In genomic region chr11:67304511-67305113, GRCh38 we compare ENCODE assay signal across 8 cellular contexts. TPM values are rescaled to one million over a fixed set of nuclear protein-coding genes. Genes with fewer than 3 reads are reported as not detected.
DNase-seq lines count a peak whose midpoint lies in the region; ATAC-seq and TF ChIP-seq lines count a peak whose summit lies in the region.

No MANE protein-coding gene starts in this region.

- ATAC-seq in GM21360 (IDR thresholded peaks at IDR 0.05; ENCODE audit: unreplicated experiment) (no peak), HG03442 (IDR thresholded peaks at IDR 0.05; ENCODE audit: unreplicated experiment) (no peak)

- H3K36me3 ChIP-seq in PC-9 (ENCODE audit: low read depth) = peaks cover 8% of the 10 kb centered on the region

- no TSS peak for BruUV-seq in PC-9 (replicated peaks; lab: Mats Ljungman, UMichigan)

- H3K9me3 ChIP-seq in PC-9 (ENCODE audit: insufficient read depth, low read depth) = no peaks in the 10 kb centered on the region

- peak overlapping the region; percentile 92 for H3K27ac ChIP-seq in C4-2B
- no peak overlapping the region for H3K27ac ChIP-seq in PC-9

- no peaks in the 10 kb centered on the region for H3K9me2 ChIP-seq in PC-9 (ENCODE audit: insufficient read depth)

- peaks cover 20% of the 10 kb centered on the region for H3K4me1 Mint-ChIP-seq in osteocyte (ENCODE audit: unreplicated experiment)

- CTCF ChIA-PET in PC-9 (lab: Charles Lee) = interaction anchor here (0.5 to 0.6 kb wide), 2 partner anchors 84 to 268 kb away, joined by 3 to 5 read pairs; no protein-coding TSS in a partner anchor

- H3K36me3 Mint-ChIP-seq in osteocyte (ENCODE audit: unreplicated experiment) = no peaks in the 10 kb centered on the region

- peaks cover 27% of the 10 kb centered on the region for H3K79me2 ChIP-seq in PC-9 (ENCODE audit: low read depth)

- DNase-seq in PC-9 (no peak), epithelial cell of proximal tubule (ENCODE audit: low read depth) (no peak), osteocyte (ENCODE audit: extremely low spot score, unreplicated experiment) (no peak), AG08396 (ENCODE audit: low spot score) (no peak), NCI-H2196 (lab: John Stamatoyannopoulos, UW; ENCODE audit: unreplicated experiment) (no peak)

- H3K4me2 ChIP-seq in PC-9 = peak overlapping the region; percentile 97

- peak overlapping the region; percentile 29 for H3K4me3 Mint-ChIP-seq in osteocyte (ENCODE audit: unreplicated experiment)

- no peaks in the 10 kb centered on the region for H3K27me3 Mint-ChIP-seq in osteocyte (ENCODE audit: unreplicated experiment)

- intact Hi-C loops in PC-9 (cut with micrococcal nuclease; ENCODE audit: unreplicated experiment) = no loop called here

- peaks cover 32% of the 10 kb centered on the region for H3F3A ChIP-seq in PC-9 (ENCODE audit: insufficient read depth, low read depth)

- no peaks in the 10 kb centered on the region for H3K27me3 ChIP-seq in PC-9 (ENCODE audit: insufficient read depth, low read depth)

- POLR2A ChIA-PET in PC-9 (lab: Charles Lee; ENCODE audit: unreplicated experiment) = interaction anchor here (0.6 to 1.8 kb wide), 2 partner anchors 13 to 17 kb away, joined by 5 to 9 read pairs; no protein-coding TSS in a partner anchor

- peak overlapping the region; percentile 29 for H3K27ac Mint-ChIP-seq in osteocyte (ENCODE audit: unreplicated experiment)

- no peaks in the 10 kb centered on the region for H3K9me3 Mint-ChIP-seq in osteocyte (ENCODE audit: unreplicated experiment)

- H3K4me3 ChIP-seq in PC-9 (peak overlapping the region; percentile 90), epithelial cell of proximal tubule (ENCODE audit: low read depth, low read length) (peak overlapping the region; percentile 66)

- H2AFZ ChIP-seq in PC-9 = peak overlapping the region; percentile 71; the same call in 1 of the 2 replicates

- H4K20me1 ChIP-seq in PC-9 (ENCODE audit: insufficient read depth) = no peaks in the 10 kb centered on the region

- H3K4me1 ChIP-seq in PC-9 (replicated peaks; ENCODE audit: insufficient read depth) = peaks cover 29% of the 10 kb centered on the region

- no peak for TF ChIP-seq CTCF in C4-2B (conservative IDR thresholded peaks at IDR 0.05)
- no peak for TF ChIP-seq CTCF in PC-9 (conservative IDR thresholded peaks at IDR 0.05)
- no peak for TF ChIP-seq CTCF in epithelial cell of proximal tubule (conservative IDR thresholded peaks at IDR 0.05; ENCODE audit: low read depth, low read length)
- no peak for TF ChIP-seq CTCF in osteocyte (IDR thresholded peaks at IDR 0.05)

RNA-seq across cellular contexts. Expression of gene SSH3, which starts 1.3 kb away (rescaled TPM):
- total RNA-seq in PC-9 (2021) (97.8 and 124 TPM in 2 replicates), epithelial cell of proximal tubule (28.4 and 30.4 TPM in 2 replicates), osteocyte (28.5 and 28.6 TPM in 2 replicates)

RNA-seq across cellular contexts. Expression of gene ANKRD13D, which starts 15.5 kb away (rescaled TPM):
- 79.6 and 93.2 TPM in 2 replicates for total RNA-seq in PC-9 (2021)
- total RNA-seq in epithelial cell of proximal tubule = 31.6 and 32.3 TPM in 2 replicates
- total RNA-seq in osteocyte = 54.3 and 56.2 TPM in 2 replicates

RNA-seq across cellular contexts. Expression of gene GRK2, which starts 38.3 kb away (rescaled TPM):
- 76.7 and 102 TPM in 2 replicates for total RNA-seq in PC-9 (2021)
- total RNA-seq in epithelial cell of proximal tubule = 46.8 and 66.4 TPM in 2 replicates
- 41.5 and 45.0 TPM in 2 replicates for total RNA-seq in osteocyte

RNA-seq across cellular contexts. Expression of gene POLD4, which starts 48.7 kb away (rescaled TPM):
- total RNA-seq in PC-9 (2021) = 67.1 and 83.7 TPM in 2 replicates
- total RNA-seq in epithelial cell of proximal tubule = 68.1 and 174 TPM in 2 replicates
- 53.2 and 64.0 TPM in 2 replicates for total RNA-seq in osteocyte
